Comparison of ENCODE assay signal across 1 cellular context in genomic region chr7:101465131-101465530, GRCh38.
TF ChIP-seq lines count a peak whose summit lies in the region.

No MANE protein-coding gene starts in this region.

TF ChIP-seq in GM23338, 12 proteins besides CTCF, POLR2A, EP300 and RAD21 (continued from another document):
- TF ChIP-seq, protein P1, sequence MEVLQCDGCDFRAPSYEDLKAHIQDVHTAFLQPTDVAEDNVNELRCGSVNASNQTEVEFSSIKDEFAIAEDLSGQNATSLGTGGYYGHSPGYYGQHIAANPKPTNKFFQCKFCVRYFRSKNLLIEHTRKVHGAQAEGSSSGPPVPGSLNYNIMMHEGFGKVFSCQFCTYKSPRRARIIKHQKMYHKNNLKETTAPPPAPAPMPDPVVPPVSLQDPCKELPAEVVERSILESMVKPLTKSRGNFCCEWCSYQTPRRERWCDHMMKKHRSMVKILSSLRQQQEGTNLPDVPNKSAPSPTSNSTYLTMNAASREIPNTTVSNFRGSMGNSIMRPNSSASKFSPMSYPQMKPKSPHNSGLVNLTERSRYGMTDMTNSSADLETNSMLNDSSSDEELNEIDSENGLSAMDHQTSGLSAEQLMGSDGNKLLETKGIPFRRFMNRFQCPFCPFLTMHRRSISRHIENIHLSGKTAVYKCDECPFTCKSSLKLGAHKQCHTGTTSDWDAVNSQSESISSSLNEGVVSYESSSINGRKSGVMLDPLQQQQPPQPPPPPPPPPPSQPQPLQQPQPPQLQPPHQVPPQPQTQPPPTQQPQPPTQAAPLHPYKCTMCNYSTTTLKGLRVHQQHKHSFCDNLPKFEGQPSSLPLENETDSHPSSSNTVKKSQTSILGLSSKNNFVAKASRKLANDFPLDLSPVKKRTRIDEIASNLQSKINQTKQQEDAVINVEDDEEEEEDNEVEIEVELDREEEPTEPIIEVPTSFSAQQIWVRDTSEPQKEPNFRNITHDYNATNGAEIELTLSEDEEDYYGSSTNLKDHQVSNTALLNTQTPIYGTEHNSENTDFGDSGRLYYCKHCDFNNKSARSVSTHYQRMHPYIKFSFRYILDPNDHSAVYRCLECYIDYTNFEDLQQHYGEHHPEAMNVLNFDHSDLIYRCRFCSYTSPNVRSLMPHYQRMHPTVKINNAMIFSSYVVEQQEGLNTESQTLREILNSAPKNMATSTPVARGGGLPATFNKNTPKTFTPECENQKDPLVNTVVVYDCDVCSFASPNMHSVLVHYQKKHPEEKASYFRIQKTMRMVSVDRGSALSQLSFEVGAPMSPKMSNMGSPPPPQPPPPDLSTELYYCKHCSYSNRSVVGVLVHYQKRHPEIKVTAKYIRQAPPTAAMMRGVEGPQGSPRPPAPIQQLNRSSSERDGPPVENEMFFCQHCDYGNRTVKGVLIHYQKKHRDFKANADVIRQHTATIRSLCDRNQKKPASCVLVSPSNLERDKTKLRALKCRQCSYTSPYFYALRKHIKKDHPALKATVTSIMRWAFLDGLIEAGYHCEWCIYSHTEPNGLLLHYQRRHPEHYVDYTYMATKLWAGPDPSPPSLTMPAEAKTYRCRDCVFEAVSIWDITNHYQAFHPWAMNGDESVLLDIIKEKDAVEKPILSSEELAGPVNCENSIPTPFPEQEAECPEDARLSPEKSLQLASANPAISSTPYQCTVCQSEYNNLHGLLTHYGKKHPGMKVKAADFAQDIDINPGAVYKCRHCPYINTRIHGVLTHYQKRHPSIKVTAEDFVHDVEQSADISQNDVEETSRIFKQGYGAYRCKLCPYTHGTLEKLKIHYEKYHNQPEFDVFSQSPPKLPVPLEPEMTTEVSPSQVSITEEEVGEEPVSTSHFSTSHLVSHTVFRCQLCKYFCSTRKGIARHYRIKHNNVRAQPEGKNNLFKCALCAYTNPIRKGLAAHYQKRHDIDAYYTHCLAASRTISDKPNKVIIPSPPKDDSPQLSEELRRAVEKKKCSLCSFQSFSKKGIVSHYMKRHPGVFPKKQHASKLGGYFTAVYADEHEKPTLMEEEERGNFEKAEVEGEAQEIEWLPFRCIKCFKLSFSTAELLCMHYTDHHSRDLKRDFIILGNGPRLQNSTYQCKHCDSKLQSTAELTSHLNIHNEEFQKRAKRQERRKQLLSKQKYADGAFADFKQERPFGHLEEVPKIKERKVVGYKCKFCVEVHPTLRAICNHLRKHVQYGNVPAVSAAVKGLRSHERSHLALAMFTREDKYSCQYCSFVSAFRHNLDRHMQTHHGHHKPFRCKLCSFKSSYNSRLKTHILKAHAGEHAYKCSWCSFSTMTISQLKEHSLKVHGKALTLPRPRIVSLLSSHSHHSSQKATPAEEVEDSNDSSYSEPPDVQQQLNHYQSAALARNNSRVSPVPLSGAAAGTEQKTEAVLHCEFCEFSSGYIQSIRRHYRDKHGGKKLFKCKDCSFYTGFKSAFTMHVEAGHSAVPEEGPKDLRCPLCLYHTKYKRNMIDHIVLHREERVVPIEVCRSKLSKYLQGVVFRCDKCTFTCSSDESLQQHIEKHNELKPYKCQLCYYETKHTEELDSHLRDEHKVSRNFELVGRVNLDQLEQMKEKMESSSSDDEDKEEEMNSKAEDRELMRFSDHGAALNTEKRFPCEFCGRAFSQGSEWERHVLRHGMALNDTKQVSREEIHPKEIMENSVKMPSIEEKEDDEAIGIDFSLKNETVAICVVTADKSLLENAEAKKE (CRISPR knock-in tag; IDR thresholded peaks at IDR 0.05): no peak
- TF ChIP-seq, protein P2, sequence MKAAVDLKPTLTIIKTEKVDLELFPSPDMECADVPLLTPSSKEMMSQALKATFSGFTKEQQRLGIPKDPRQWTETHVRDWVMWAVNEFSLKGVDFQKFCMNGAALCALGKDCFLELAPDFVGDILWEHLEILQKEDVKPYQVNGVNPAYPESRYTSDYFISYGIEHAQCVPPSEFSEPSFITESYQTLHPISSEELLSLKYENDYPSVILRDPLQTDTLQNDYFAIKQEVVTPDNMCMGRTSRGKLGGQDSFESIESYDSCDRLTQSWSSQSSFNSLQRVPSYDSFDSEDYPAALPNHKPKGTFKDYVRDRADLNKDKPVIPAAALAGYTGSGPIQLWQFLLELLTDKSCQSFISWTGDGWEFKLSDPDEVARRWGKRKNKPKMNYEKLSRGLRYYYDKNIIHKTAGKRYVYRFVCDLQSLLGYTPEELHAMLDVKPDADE (IDR thresholded peaks at IDR 0.05): no peak
- no peak for TF ChIP-seq NANOG (IDR thresholded peaks at IDR 0.05; ENCODE audit: borderline replicate concordance)
- TF ChIP-seq CREB1 (CRISPR knock-in tag; IDR thresholded peaks at IDR 0.05; ENCODE audit: low read depth): no peak
- no peak for TF ChIP-seq POLR2AphosphoS5 (IDR thresholded peaks at IDR 0.05; ENCODE audit: low read depth)
